1 cellular context compared by ENCODE assay signal in genomic region chr5:6220346-6221088, GRCh38.
TF ChIP-seq lines count a peak whose summit lies in the region.

No MANE protein-coding gene starts in this region.

TF ChIP-seq in HepG2, 621 proteins besides CTCF, POLR2A, EP300 and RAD21 (continued from another document and continues in another):
- peak; percentile 79 for TF ChIP-seq TFDP1 (CRISPR knock-in tag; IDR thresholded peaks at IDR 0.05; ENCODE audit: borderline replicate concordance)
- no peak for TF ChIP-seq MZF1 (CRISPR knock-in tag; IDR thresholded peaks at IDR 0.05; ENCODE audit: borderline replicate concordance)
- no peak for TF ChIP-seq SMARCE1 (IDR thresholded peaks at IDR 0.05; ENCODE audit: borderline replicate concordance)
- no peak for TF ChIP-seq ZFP41 (CRISPR knock-in tag; IDR thresholded peaks at IDR 0.05; ENCODE audit: borderline replicate concordance)
- TF ChIP-seq, protein P1, sequence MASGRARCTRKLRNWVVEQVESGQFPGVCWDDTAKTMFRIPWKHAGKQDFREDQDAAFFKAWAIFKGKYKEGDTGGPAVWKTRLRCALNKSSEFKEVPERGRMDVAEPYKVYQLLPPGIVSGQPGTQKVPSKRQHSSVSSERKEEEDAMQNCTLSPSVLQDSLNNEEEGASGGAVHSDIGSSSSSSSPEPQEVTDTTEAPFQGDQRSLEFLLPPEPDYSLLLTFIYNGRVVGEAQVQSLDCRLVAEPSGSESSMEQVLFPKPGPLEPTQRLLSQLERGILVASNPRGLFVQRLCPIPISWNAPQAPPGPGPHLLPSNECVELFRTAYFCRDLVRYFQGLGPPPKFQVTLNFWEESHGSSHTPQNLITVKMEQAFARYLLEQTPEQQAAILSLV (CRISPR knock-in tag; IDR thresholded peaks at IDR 0.05; ENCODE audit: borderline replicate concordance) = 0 out of 2 replicates have a peak, but pooled peaks have one; percentile 32
- 0 out of 2 replicates have a peak, but pooled peaks have one; percentile 56 for TF ChIP-seq ZNF878 (CRISPR knock-in tag; IDR thresholded peaks at IDR 0.05)
- TF ChIP-seq ZNF605 (CRISPR knock-in tag; IDR thresholded peaks at IDR 0.05) = no peak
- no peak for TF ChIP-seq SMYD3 (CRISPR knock-in tag; IDR thresholded peaks at IDR 0.05)
- TF ChIP-seq, protein P2, sequence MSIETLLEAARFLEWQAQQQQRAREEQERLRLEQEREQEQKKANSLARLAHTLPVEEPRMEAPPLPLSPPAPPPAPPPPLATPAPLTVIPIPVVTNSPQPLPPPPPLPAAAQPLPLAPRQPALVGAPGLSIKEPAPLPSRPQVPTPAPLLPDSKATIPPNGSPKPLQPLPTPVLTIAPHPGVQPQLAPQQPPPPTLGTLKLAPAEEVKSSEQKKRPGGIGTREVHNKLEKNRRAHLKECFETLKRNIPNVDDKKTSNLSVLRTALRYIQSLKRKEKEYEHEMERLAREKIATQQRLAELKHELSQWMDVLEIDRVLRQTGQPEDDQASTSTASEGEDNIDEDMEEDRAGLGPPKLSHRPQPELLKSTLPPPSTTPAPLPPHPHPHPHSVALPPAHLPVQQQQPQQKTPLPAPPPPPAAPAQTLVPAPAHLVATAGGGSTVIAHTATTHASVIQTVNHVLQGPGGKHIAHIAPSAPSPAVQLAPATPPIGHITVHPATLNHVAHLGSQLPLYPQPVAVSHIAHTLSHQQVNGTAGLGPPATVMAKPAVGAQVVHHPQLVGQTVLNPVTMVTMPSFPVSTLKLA (IDR thresholded peaks at IDR 0.05) = no peak
- TF ChIP-seq CHD2 (IDR thresholded peaks at IDR 0.05; ENCODE audit: low read depth, low read length) = no peak
- TF ChIP-seq ZNF446 (CRISPR knock-in tag; IDR thresholded peaks at IDR 0.05) = no peak
- TF ChIP-seq ZNF746 (CRISPR knock-in tag; IDR thresholded peaks at IDR 0.05) = 0 out of 2 replicates have a peak, but pooled peaks have one; percentile 48
- TF ChIP-seq BRD4 (CRISPR knock-in tag; IDR thresholded peaks at IDR 0.05) = peak; percentile 87
- TF ChIP-seq, protein P3, sequence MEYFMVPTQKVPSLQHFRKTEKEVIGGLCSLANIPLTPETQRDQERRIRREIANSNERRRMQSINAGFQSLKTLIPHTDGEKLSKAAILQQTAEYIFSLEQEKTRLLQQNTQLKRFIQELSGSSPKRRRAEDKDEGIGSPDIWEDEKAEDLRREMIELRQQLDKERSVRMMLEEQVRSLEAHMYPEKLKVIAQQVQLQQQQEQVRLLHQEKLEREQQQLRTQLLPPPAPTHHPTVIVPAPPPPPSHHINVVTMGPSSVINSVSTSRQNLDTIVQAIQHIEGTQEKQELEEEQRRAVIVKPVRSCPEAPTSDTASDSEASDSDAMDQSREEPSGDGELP (IDR thresholded peaks at IDR 0.05; ENCODE audit: borderline replicate concordance, low read depth) = no peak
- TF ChIP-seq ZZZ3 (CRISPR knock-in tag; IDR thresholded peaks at IDR 0.05; ENCODE audit: borderline replicate concordance) = no peak
- TF ChIP-seq ZNF784 (CRISPR knock-in tag; IDR thresholded peaks at IDR 0.05; ENCODE audit: borderline replicate concordance) = no peak
- TF ChIP-seq SP1 (IDR thresholded peaks at IDR 0.05) = no peak
- TF ChIP-seq SP1 (CRISPR knock-in tag; IDR thresholded peaks at IDR 0.05) = peak; percentile 35; the same call in 1 of the 2 replicates
- no peak for TF ChIP-seq CREB1 (IDR thresholded peaks at IDR 0.05)
- no peak for TF ChIP-seq CREB1 (CRISPR knock-in tag; IDR thresholded peaks at IDR 0.05)
- TF ChIP-seq ZNF672 (CRISPR knock-in tag; IDR thresholded peaks at IDR 0.05) = no peak
- no peak for TF ChIP-seq TRIM22 (IDR thresholded peaks at IDR 0.05)
- TF ChIP-seq ZNF788 (CRISPR knock-in tag; IDR thresholded peaks at IDR 0.05; ENCODE audit: borderline replicate concordance) = peak; percentile 78; the same call in 1 of the 2 replicates
- no peak for TF ChIP-seq RFXAP (CRISPR knock-in tag; IDR thresholded peaks at IDR 0.05; ENCODE audit: borderline replicate concordance)
- TF ChIP-seq ZSCAN20 (CRISPR knock-in tag; IDR thresholded peaks at IDR 0.05; ENCODE audit: borderline replicate concordance) = no peak
- TF ChIP-seq IRF1 (CRISPR knock-in tag; IDR thresholded peaks at IDR 0.05; ENCODE audit: low read depth) = no peak
- TF ChIP-seq POLR2G (IDR thresholded peaks at IDR 0.05; ENCODE audit: low read depth, low read length) = peak; percentile 39; the same call in 1 of the 2 replicates
- TF ChIP-seq TAF15 (IDR thresholded peaks at IDR 0.05; ENCODE audit: low read depth, low read length, poor library complexity, severe bottlenecking) = no peak
- TF ChIP-seq SIX1 (CRISPR knock-in tag; IDR thresholded peaks at IDR 0.05; ENCODE audit: borderline replicate concordance) = no peak
- TF ChIP-seq EEA1 (CRISPR knock-in tag; IDR thresholded peaks at IDR 0.05; ENCODE audit: borderline replicate concordance) = no peak
- no peak for TF ChIP-seq ZNF720 (CRISPR knock-in tag; IDR thresholded peaks at IDR 0.05)
- TF ChIP-seq ZNF12 (CRISPR knock-in tag; IDR thresholded peaks at IDR 0.05) = no peak
- TF ChIP-seq MEF2D (CRISPR knock-in tag; IDR thresholded peaks at IDR 0.05) = no peak
- TF ChIP-seq SKI (IDR thresholded peaks at IDR 0.05; ENCODE audit: partially characterized antibody) = no peak
- TF ChIP-seq HDAC2 (CRISPR knock-in tag; IDR thresholded peaks at IDR 0.05) = peak; percentile 44; the same call in 1 of the 2 replicates
- 0 out of 2 replicates have a peak, but pooled peaks have one; percentile 24 for TF ChIP-seq THAP11 (CRISPR knock-in tag; IDR thresholded peaks at IDR 0.05)
- 0 out of 2 replicates have a peak, but pooled peaks have one; percentile 38 for TF ChIP-seq YEATS4 (CRISPR knock-in tag; IDR thresholded peaks at IDR 0.05; ENCODE audit: borderline replicate concordance)
- TF ChIP-seq, protein P4, sequence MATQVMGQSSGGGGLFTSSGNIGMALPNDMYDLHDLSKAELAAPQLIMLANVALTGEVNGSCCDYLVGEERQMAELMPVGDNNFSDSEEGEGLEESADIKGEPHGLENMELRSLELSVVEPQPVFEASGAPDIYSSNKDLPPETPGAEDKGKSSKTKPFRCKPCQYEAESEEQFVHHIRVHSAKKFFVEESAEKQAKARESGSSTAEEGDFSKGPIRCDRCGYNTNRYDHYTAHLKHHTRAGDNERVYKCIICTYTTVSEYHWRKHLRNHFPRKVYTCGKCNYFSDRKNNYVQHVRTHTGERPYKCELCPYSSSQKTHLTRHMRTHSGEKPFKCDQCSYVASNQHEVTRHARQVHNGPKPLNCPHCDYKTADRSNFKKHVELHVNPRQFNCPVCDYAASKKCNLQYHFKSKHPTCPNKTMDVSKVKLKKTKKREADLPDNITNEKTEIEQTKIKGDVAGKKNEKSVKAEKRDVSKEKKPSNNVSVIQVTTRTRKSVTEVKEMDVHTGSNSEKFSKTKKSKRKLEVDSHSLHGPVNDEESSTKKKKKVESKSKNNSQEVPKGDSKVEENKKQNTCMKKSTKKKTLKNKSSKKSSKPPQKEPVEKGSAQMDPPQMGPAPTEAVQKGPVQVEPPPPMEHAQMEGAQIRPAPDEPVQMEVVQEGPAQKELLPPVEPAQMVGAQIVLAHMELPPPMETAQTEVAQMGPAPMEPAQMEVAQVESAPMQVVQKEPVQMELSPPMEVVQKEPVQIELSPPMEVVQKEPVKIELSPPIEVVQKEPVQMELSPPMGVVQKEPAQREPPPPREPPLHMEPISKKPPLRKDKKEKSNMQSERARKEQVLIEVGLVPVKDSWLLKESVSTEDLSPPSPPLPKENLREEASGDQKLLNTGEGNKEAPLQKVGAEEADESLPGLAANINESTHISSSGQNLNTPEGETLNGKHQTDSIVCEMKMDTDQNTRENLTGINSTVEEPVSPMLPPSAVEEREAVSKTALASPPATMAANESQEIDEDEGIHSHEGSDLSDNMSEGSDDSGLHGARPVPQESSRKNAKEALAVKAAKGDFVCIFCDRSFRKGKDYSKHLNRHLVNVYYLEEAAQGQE (IDR thresholded peaks at IDR 0.05; ENCODE audit: borderline replicate concordance in 1 of 2, low read depth in 1 of 2, low read length in 2 of 2) = no peak
- peak; percentile 84 for TF ChIP-seq ZFX (CRISPR knock-in tag; IDR thresholded peaks at IDR 0.05; ENCODE audit: low read depth)
- TF ChIP-seq PAF1 (CRISPR knock-in tag; IDR thresholded peaks at IDR 0.05) = no peak
- no peak for TF ChIP-seq CREBL2 (CRISPR knock-in tag; IDR thresholded peaks at IDR 0.05; ENCODE audit: borderline replicate concordance)
- TF ChIP-seq ARID4A (CRISPR knock-in tag; IDR thresholded peaks at IDR 0.05; ENCODE audit: borderline replicate concordance) = no peak
- TF ChIP-seq JUND (CRISPR knock-in tag; IDR thresholded peaks at IDR 0.05) = no peak
- TF ChIP-seq MAZ (IDR thresholded peaks at IDR 0.05; ENCODE audit: borderline replicate concordance, low read depth, low read length) = no peak
- 0 out of 2 replicates have a peak, but pooled peaks have one; percentile 24 for TF ChIP-seq MAZ (CRISPR knock-in tag; IDR thresholded peaks at IDR 0.05; ENCODE audit: low read depth)
- no peak for TF ChIP-seq ZNF850 (CRISPR knock-in tag; conservative IDR thresholded peaks at IDR 0.05)
- no peak; the same call in 1 of the 2 replicates for TF ChIP-seq CBFB (CRISPR knock-in tag; IDR thresholded peaks at IDR 0.05)
